14 cellular contexts compared by ENCODE assay signal in genomic region chr10:124624875-124625274, GRCh38.
DNase-seq lines count a peak whose midpoint lies in the region; ATAC-seq, FAIRE-seq and TF ChIP-seq lines count a peak whose summit lies in the region.
"Had no signal": no experiment of that assay in that cellular context is flagged by ENCODE, and none has a peak within 500 bp of the region (broad histone marks: within the 10 kb centered on the region; RNA-seq: fewer than 3 reads in every experiment).

No MANE protein-coding gene starts in this region.

- H4K8ac ChIP-seq in mesendoderm (ENCODE audit: low read depth, low read length), result no peak overlapping the region

- no peak overlapping the region for H2AK5ac ChIP-seq in mesendoderm (ENCODE audit: low read length)

- intact Hi-C loops in GM12878 (cut with micrococcal nuclease; ENCODE audit: unreplicated experiment), result loop anchor here (5.0 kb wide), 2 partner anchors 92 to 117 kb away; partner anchors contain the start of gene FAM53B
- intact Hi-C loops in prostate gland (cut with DNase I), result no loop called here
- intact Hi-C loops in activated CD4-positive, alpha-beta T cell treated with anti-CD3 and anti-CD28 coated beads, Interleukin-2, amount 10 ng/mL, durations not matched to agents 24 days and 14 days (cut with micrococcal nuclease), result loop anchor here (10.0 kb wide), 1 partner anchor 440 kb away; no protein-coding TSS in a partner anchor
- intact Hi-C loops in left ventricle myocardium superior (cut with micrococcal nuclease), result no loop called here

- H3K36me3 Mint-ChIP-seq in IgD-negative memory B cell, result peaks cover 2% of the 10 kb centered on the region
- peaks cover 18% of the 10 kb centered on the region for H3K36me3 Mint-ChIP-seq in activated CD4-positive, alpha-beta T cell treated with anti-CD3 and anti-CD28 coated beads, Interleukin-2, amount 10 ng/mL, durations not matched to agents 24 days and 14 days (ENCODE audit: low read depth)

- FAIRE-seq in GM12878 (lab: Jason Lieb, UNC), result no peak

- H3K18ac ChIP-seq in mesendoderm (ENCODE audit: low read length), result no peak overlapping the region

- no peak for TF ChIP-seq RAD21 in GM12878 (IDR thresholded peaks at IDR 0.05; ENCODE audit: insufficient read depth, low read depth, low read length)

- H3K79me2 ChIP-seq in GM12878 (ENCODE audit: control insufficient read depth, insufficient read depth, low read length) (no peaks in the 10 kb centered on the region; the same call in 1 of the 2 replicates), mesendoderm (ENCODE audit: control insufficient read depth, insufficient read depth, low read length) (no peaks in the 10 kb centered on the region)

- TF ChIP-seq CTCF in GM12878 (IDR thresholded peaks at IDR 0.05 in 2 of 3, conservative IDR thresholded peaks at IDR 0.05 in 1 of 3; ENCODE audit: control insufficient read depth in 2 of 3, extremely low read depth in 1 of 3, insufficient read depth in 1 of 3, low read depth in 3 of 3, low read length in 3 of 3) (no peak), prostate gland (IDR thresholded peaks at IDR 0.05) (no peak)

- H2BK120ac ChIP-seq in mesendoderm (ENCODE audit: low read depth, low read length), result no peak overlapping the region

- POLR2A ChIA-PET in GM12878 (lab: Charles Lee), result interaction anchor here (1.2 kb wide), 1 partner anchor 64 kb away, joined by 4 read pairs; no protein-coding TSS in a partner anchor

- H3K27ac ChIP-seq in GM12878 (ENCODE audit: control insufficient read depth, insufficient read depth) (no peak overlapping the region), prostate gland (peak overlapping the region in 1 of 2 donors; percentile 12), mesendoderm (ENCODE audit: low read depth, low read length) (no peak overlapping the region)
- H3K27ac ChIP-seq: breast epithelium, stomach had no signal

- ATAC-seq in GM12878 (peak; percentile 36), left ventricle myocardium superior (no peak)

- in situ Hi-C loops in GM12878 (cut with MboI), result no loop called here

- H4K20me1 ChIP-seq in GM12878 (ENCODE audit: control insufficient read depth, insufficient read depth), result no peaks in the 10 kb centered on the region; the same call in 1 of the 2 replicates

- H3K4me1 Mint-ChIP-seq in IgD-negative memory B cell, result peaks cover 54 to 66% (median 60%) of the 10 kb centered on the region in 3 donors
- peaks cover 22% of the 10 kb centered on the region for H3K4me1 Mint-ChIP-seq in activated CD4-positive, alpha-beta T cell treated with anti-CD3 and anti-CD28 coated beads, Interleukin-2, amount 10 ng/mL, durations not matched to agents 24 days and 14 days

- no peak overlapping the region for H3K4ac ChIP-seq in mesendoderm (ENCODE audit: low read depth, low read length)

- DNase-seq in DMS153 (lab: John Stamatoyannopoulos, UW), result peak; percentile 49
- no peak for DNase-seq in GM12878 (ENCODE audit: low read depth, low spot score)
- peak; percentile 58 for DNase-seq in prostate gland (ENCODE audit: low spot score)
- no peak for DNase-seq in activated CD4-positive, alpha-beta T cell treated with anti-CD3 and anti-CD28 coated beads, Interleukin-2, amount 10 ng/mL, durations not matched to agents 24 days and 14 days
- no peak for DNase-seq in mesendoderm
- no peak for DNase-seq in left ventricle myocardium superior
- DNase-seq: activated CD4-positive, alpha-beta T cell treated with anti-CD3 and anti-CD28 coated beads, Interleukin-2, amount 50 U/mL, for 48 hours; NCI-H774; sigmoid colon; stomach; T1000 had no signal

- no peaks in the 10 kb centered on the region for H3K27me3 Mint-ChIP-seq in IgD-negative memory B cell
- peaks cover 7% of the 10 kb centered on the region for H3K27me3 Mint-ChIP-seq in activated CD4-positive, alpha-beta T cell treated with anti-CD3 and anti-CD28 coated beads, Interleukin-2, amount 10 ng/mL, durations not matched to agents 24 days and 14 days

- H2BK15ac ChIP-seq in mesendoderm (replicated peaks; ENCODE audit: low read depth), result no peak overlapping the region

- SMC1A ChIA-PET in GM12878 (lab: Charles Lee; ENCODE audit: uncharacterized antibody, unreplicated experiment), result interaction anchor here (1.3 to 1.4 kb wide), 3 partner anchors 11 to 116 kb away, joined by 3 to 5 read pairs (median 4); no protein-coding TSS in a partner anchor

- H3K4me1 ChIP-seq in GM12878 (ENCODE audit: control insufficient read depth, insufficient read depth, low read length), result peaks cover 34% of the 10 kb centered on the region
- H3K4me1 ChIP-seq in prostate gland (replicated peaks), result peaks cover 10% of the 10 kb centered on the region
- H3K4me1 ChIP-seq in mesendoderm (ENCODE audit: control insufficient read depth, low read depth, low read length), result no peaks in the 10 kb centered on the region

- H3K4me3 Mint-ChIP-seq in IgD-negative memory B cell, result peak overlapping the region; percentile 46 to 80 (median 64)
- no peak overlapping the region for H3K4me3 Mint-ChIP-seq in activated CD4-positive, alpha-beta T cell treated with anti-CD3 and anti-CD28 coated beads, Interleukin-2, amount 10 ng/mL, durations not matched to agents 24 days and 14 days

- peaks cover 0 to 9% of the 10 kb centered on the region in 2 experiments; a peak in 2 of 4 replicates for H3K36me3 ChIP-seq in GM12878 (ENCODE audit: control insufficient read depth in 2 of 2, insufficient read depth in 2 of 2, low read length in 1 of 2)
- H3K36me3 ChIP-seq in prostate gland, result no peaks in the 10 kb centered on the region
- H3K36me3 ChIP-seq in mesendoderm (ENCODE audit: control insufficient read depth, insufficient read depth, low read length), result no peaks in the 10 kb centered on the region
- H3K36me3 ChIP-seq: breast epithelium had no signal

- no peak for TF ChIP-seq EP300 in GM12878 (IDR thresholded peaks at IDR 0.05; ENCODE audit: borderline replicate concordance in 1 of 2, control insufficient read depth in 1 of 2, low read depth in 2 of 2, low read length in 2 of 2)

- peak overlapping the region; percentile 59 to 97 (median 95) for H3K27ac Mint-ChIP-seq in IgD-negative memory B cell
- H3K27ac Mint-ChIP-seq in activated CD4-positive, alpha-beta T cell treated with anti-CD3 and anti-CD28 coated beads, Interleukin-2, amount 10 ng/mL, durations not matched to agents 24 days and 14 days, result no peak overlapping the region
- H3K27ac Mint-ChIP-seq: activated T-helper 2 cell treated with anti-CD3 and anti-CD28 coated beads, Interferon-gamma antibody, Interleukin-2, Interleukin-4, amounts not matched to agents 10 μg/mL and 5 μg/mL and 100 μg/mL, durations not matched to agents 14 hours and 24 hours and 36 hours had no signal

- no peak overlapping the region for H4K5ac ChIP-seq in mesendoderm (ENCODE audit: low read length)

- no peaks in the 10 kb centered on the region for H3K79me1 ChIP-seq in mesendoderm (ENCODE audit: low read length)

- H2AFZ ChIP-seq in GM12878 (ENCODE audit: control insufficient read depth, low read depth, low read length), result no peak overlapping the region

- H3K9ac ChIP-seq in GM12878 (ENCODE audit: control insufficient read depth, insufficient read depth, low read length) (no peak overlapping the region), mesendoderm (ENCODE audit: low read length) (no peak overlapping the region)

- CTCF ChIA-PET in GM12878 (lab: Yijun Ruan, JAX), result interaction anchor here (0.9 to 5.9 kb wide), 2 partner anchors 84 to 116 kb away, joined by 3 to 44 read pairs; no protein-coding TSS in a partner anchor

- RAD21 ChIA-PET in GM12878 (lab: Charles Lee; ENCODE audit: unreplicated experiment), result interaction anchor here (0.6 to 4.4 kb wide), 3 partner anchors 11 to 116 kb away, joined by 3 to 23 read pairs (median 3); no protein-coding TSS in a partner anchor

- no TSS peak for BruUV-seq in GM12878 (replicated peaks; lab: Mats Ljungman, UMichigan)

- no peak overlapping the region for H2BK5ac ChIP-seq in mesendoderm (ENCODE audit: low read length)

- no peak overlapping the region for H3K56ac ChIP-seq in mesendoderm (ENCODE audit: low read length)

- TF ChIP-seq POLR2A in GM12878 (IDR thresholded peaks at IDR 0.05; ENCODE audit: low read depth, low read length), result no peak
- no peak for TF ChIP-seq POLR2A in prostate gland (IDR thresholded peaks at IDR 0.05)

- H3K23ac ChIP-seq in mesendoderm (ENCODE audit: low read length), result no peak overlapping the region

- H3K9me3 ChIP-seq in GM12878 (replicated peaks; ENCODE audit: control insufficient read depth, insufficient read depth, low read length) (no peaks in the 10 kb centered on the region), prostate gland (no peaks in the 10 kb centered on the region)
- H3K9me3 ChIP-seq: breast epithelium, sigmoid colon, stomach had no signal

- H3K4me3 ChIP-seq in GM12878 (no peak overlapping the region), prostate gland (no peak overlapping the region), mesendoderm (ENCODE audit: low read length) (no peak overlapping the region)
- H3K4me3 ChIP-seq: breast epithelium, sigmoid colon, stomach had no signal

- no peaks in the 10 kb centered on the region for H3K9me3 Mint-ChIP-seq in IgD-negative memory B cell
- no peaks in the 10 kb centered on the region for H3K9me3 Mint-ChIP-seq in activated CD4-positive, alpha-beta T cell treated with anti-CD3 and anti-CD28 coated beads, Interleukin-2, amount 10 ng/mL, durations not matched to agents 24 days and 14 days
- H3K9me3 Mint-ChIP-seq: activated T-helper 2 cell treated with anti-CD3 and anti-CD28 coated beads, Interferon-gamma antibody, Interleukin-2, Interleukin-4, amounts not matched to agents 10 μg/mL and 5 μg/mL and 100 μg/mL, durations not matched to agents 14 hours and 24 hours and 36 hours had no signal

- 91% methylated on average over 17 of the region's 17 CpGs for WGBS in GM12878 (ENCODE audit: insufficient coverage, insufficient replicate concordance, low lambda C conversion rate, missing lambda C conversion rate)
- 64% methylated on average over 17 of the region's 17 CpGs for WGBS in prostate gland
- no CpG with 5 or more reads among the region's 17 CpGs for WGBS in mesendoderm (ENCODE audit: extremely low coverage, insufficient coverage, low lambda C conversion rate)

- H3K27me3 ChIP-seq in GM12878 (replicated peaks in 1 of 2; ENCODE audit: control insufficient read depth in 2 of 2, insufficient read depth in 2 of 2, low read length in 1 of 2), result no peaks in the 10 kb centered on the region
- no peaks in the 10 kb centered on the region for H3K27me3 ChIP-seq in prostate gland (replicated peaks; ENCODE audit: insufficient read depth)
- no peaks in the 10 kb centered on the region for H3K27me3 ChIP-seq in mesendoderm (ENCODE audit: insufficient read depth, low read length, poor library complexity)
- H3K27me3 ChIP-seq: breast epithelium, sigmoid colon, stomach had no signal

- no peak overlapping the region; the same call in 1 of the 2 replicates for H3K4me2 ChIP-seq in GM12878 (ENCODE audit: control insufficient read depth, insufficient read depth)
- H3K4me2 ChIP-seq in mesendoderm (ENCODE audit: low read length), result no peak overlapping the region

TF ChIP-seq in GM12878, 131 proteins besides CTCF, POLR2A, EP300 and RAD21 (continues in another document):
- TF ChIP-seq CBFB (IDR thresholded peaks at IDR 0.05; ENCODE audit: low read depth) (no peak), CHD4 (IDR thresholded peaks at IDR 0.05) (no peak)

Comparison
In these comparisons a context has a peak if more than half of its experiments do, and no peak if none do; other contexts are left out.
1. DNase-seq: peak in DMS153 (single experiment) and prostate gland (single experiment); none in GM12878 (single experiment), activated CD4-positive, alpha-beta T cell treated with anti-CD3 and anti-CD28 coated beads, Interleukin-2, amount 10 ng/mL, durations not matched to agents 24 days and 14 days (single experiment), mesendoderm (single experiment) and left ventricle myocardium superior (single experiment).
2. intact Hi-C loops: an anchor here in GM12878 (5.0 kb wide) and activated CD4-positive, alpha-beta T cell treated with anti-CD3 and anti-CD28 coated beads, Interleukin-2, amount 10 ng/mL, durations not matched to agents 24 days and 14 days (10.0 kb wide); none called in prostate gland and left ventricle myocardium superior.